In the genomic region with DNA sequence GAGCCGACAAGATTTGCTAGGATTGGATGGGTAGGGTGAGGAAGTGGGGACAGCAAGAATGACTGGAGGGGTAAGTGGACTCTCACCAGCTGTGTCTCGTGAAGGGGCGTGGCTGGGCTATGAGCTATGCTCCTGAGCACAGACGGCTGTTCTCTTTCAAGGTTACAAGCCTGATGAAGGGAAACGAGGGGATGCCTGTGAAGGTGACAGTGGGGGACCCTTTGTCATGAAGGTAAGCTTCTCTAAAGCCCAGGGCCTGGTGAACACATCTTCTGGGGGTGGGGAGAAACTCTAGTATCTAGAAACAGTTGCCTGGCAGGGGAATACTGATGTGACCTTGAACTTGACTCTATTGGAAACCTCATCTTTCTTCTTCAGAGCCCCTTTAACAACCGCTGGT, we compare ENCODE assay signal across 2 cellular contexts.
TF ChIP-seq lines count a peak whose summit lies in the region.

No MANE protein-coding gene starts in this region.

TF ChIP-seq in GM23338, 12 proteins besides CTCF, POLR2A, EP300 and RAD21 (continues in another document):
- TF ChIP-seq EZH2phosphoT487 (IDR thresholded peaks at IDR 0.05; ENCODE audit: unreplicated experiment) (no peak), NANOG (IDR thresholded peaks at IDR 0.05; ENCODE audit: borderline replicate concordance) (no peak), ZNF462 (CRISPR knock-in tag; IDR thresholded peaks at IDR 0.05) (no peak), JUNB (IDR thresholded peaks at IDR 0.05; ENCODE audit: unreplicated experiment) (no peak), POLR2AphosphoS5 (IDR thresholded peaks at IDR 0.05; ENCODE audit: low read depth) (no peak), EZH2 (IDR thresholded peaks at IDR 0.05; ENCODE audit: low read depth, unreplicated experiment) (no peak), ZNF331 (CRISPR knock-in tag; IDR thresholded peaks at IDR 0.05; ENCODE audit: low read depth) (no peak), STAT1 (IDR thresholded peaks at IDR 0.05; ENCODE audit: unreplicated experiment) (no peak)
- TF ChIP-seq, protein P1, sequence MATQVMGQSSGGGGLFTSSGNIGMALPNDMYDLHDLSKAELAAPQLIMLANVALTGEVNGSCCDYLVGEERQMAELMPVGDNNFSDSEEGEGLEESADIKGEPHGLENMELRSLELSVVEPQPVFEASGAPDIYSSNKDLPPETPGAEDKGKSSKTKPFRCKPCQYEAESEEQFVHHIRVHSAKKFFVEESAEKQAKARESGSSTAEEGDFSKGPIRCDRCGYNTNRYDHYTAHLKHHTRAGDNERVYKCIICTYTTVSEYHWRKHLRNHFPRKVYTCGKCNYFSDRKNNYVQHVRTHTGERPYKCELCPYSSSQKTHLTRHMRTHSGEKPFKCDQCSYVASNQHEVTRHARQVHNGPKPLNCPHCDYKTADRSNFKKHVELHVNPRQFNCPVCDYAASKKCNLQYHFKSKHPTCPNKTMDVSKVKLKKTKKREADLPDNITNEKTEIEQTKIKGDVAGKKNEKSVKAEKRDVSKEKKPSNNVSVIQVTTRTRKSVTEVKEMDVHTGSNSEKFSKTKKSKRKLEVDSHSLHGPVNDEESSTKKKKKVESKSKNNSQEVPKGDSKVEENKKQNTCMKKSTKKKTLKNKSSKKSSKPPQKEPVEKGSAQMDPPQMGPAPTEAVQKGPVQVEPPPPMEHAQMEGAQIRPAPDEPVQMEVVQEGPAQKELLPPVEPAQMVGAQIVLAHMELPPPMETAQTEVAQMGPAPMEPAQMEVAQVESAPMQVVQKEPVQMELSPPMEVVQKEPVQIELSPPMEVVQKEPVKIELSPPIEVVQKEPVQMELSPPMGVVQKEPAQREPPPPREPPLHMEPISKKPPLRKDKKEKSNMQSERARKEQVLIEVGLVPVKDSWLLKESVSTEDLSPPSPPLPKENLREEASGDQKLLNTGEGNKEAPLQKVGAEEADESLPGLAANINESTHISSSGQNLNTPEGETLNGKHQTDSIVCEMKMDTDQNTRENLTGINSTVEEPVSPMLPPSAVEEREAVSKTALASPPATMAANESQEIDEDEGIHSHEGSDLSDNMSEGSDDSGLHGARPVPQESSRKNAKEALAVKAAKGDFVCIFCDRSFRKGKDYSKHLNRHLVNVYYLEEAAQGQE (IDR thresholded peaks at IDR 0.05; ENCODE audit: unreplicated experiment), result no peak
- TF ChIP-seq, protein P2, sequence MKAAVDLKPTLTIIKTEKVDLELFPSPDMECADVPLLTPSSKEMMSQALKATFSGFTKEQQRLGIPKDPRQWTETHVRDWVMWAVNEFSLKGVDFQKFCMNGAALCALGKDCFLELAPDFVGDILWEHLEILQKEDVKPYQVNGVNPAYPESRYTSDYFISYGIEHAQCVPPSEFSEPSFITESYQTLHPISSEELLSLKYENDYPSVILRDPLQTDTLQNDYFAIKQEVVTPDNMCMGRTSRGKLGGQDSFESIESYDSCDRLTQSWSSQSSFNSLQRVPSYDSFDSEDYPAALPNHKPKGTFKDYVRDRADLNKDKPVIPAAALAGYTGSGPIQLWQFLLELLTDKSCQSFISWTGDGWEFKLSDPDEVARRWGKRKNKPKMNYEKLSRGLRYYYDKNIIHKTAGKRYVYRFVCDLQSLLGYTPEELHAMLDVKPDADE (IDR thresholded peaks at IDR 0.05), result no peak

TF ChIP-seq in K562, 482 proteins besides CTCF, POLR2A, EP300 and RAD21:
- TF ChIP-seq ESRRA (IDR thresholded peaks at IDR 0.05; ENCODE audit: borderline replicate concordance, low read depth), result peak; percentile 72
- TF ChIP-seq MYNN (IDR thresholded peaks at IDR 0.05), result 0 out of 2 replicates have a peak, but pooled peaks have one; percentile 29
- TF ChIP-seq MYNN (CRISPR knock-in tag; IDR thresholded peaks at IDR 0.05), result no peak
- no peak for TF ChIP-seq CCNT2 (IDR thresholded peaks at IDR 0.05; ENCODE audit: borderline replicate concordance, extremely low read depth, insufficient read length, low read depth, low read length)
- TF ChIP-seq POLR2B (IDR thresholded peaks at IDR 0.05; ENCODE audit: low read depth, partially characterized antibody), result peak; percentile 49
- no peak for TF ChIP-seq ZNF586 (CRISPR knock-in tag; conservative IDR thresholded peaks at IDR 0.05)
- TF ChIP-seq BHLHE40 (IDR thresholded peaks at IDR 0.05; ENCODE audit: low read length), result peak; percentile 11; the same call in 1 of the 2 replicates
TF ChIP-seq in K562: peak in this region for 4.
